Comparison of ENCODE assay signal across 8 cellular contexts in genomic region chr7:29194206-29194593, GRCh38. TPM values are rescaled to one million over a fixed set of nuclear protein-coding genes. Genes with fewer than 3 reads are reported as not detected.
A peak's percentile ranks its signal among the peaks of the same experiment; 100 is the strongest.
DNase-seq lines count a peak whose midpoint lies in the region; ATAC-seq and TF ChIP-seq lines count a peak whose summit lies in the region.

No MANE protein-coding gene starts in this region.

- H3K36me3 Mint-ChIP-seq in endothelial cell (ENCODE audit: low read depth, unreplicated experiment) = no peaks in the 10 kb centered on the region
- no peaks in the 10 kb centered on the region for H3K36me3 Mint-ChIP-seq in naive thymus-derived CD4-positive, alpha-beta T cell

- H3K4me1 Mint-ChIP-seq in endothelial cell (ENCODE audit: unreplicated experiment) = peaks cover 10% of the 10 kb centered on the region
- H3K4me1 Mint-ChIP-seq in naive thymus-derived CD4-positive, alpha-beta T cell = peaks cover 9 to 31% (median 17%) of the 10 kb centered on the region in 7 donors

- H3K27me3 Mint-ChIP-seq in endothelial cell (ENCODE audit: unreplicated experiment) = peaks cover 12% of the 10 kb centered on the region
- peaks cover 45 to 78% (median 53%) of the 10 kb centered on the region in 5 donors for H3K27me3 Mint-ChIP-seq in naive thymus-derived CD4-positive, alpha-beta T cell

- DNase-seq in NT2/D1 (ENCODE audit: low read depth, low spot score) (no peak), endothelial cell (ENCODE audit: low spot score) (peak; percentile 35), glomerular visceral epithelial cell (ENCODE audit: extremely low spot score) (no peak)
- DNase-seq in naive thymus-derived CD4-positive, alpha-beta T cell = no peak

- POLR2A ChIA-PET in naive thymus-derived CD4-positive, alpha-beta T cell (lab: Charles Lee) = no interaction called here

- peak; percentile 6 for ATAC-seq in GM18867 (IDR thresholded peaks at IDR 0.05; ENCODE audit: unreplicated experiment)
- no peak for ATAC-seq in naive thymus-derived CD4-positive, alpha-beta T cell
- no peak for ATAC-seq in HG03565 (IDR thresholded peaks at IDR 0.05; ENCODE audit: unreplicated experiment)
- ATAC-seq in HG03460 (IDR thresholded peaks at IDR 0.05; ENCODE audit: unreplicated experiment) = no peak
- no peak for ATAC-seq in GM19463 (IDR thresholded peaks at IDR 0.05; ENCODE audit: unreplicated experiment)

- peaks cover 70% of the 10 kb centered on the region for H3K27me3 ChIP-seq in NT2/D1 (ENCODE audit: insufficient read depth, insufficient read length)
- H3K27me3 ChIP-seq in naive thymus-derived CD4-positive, alpha-beta T cell (ENCODE audit: control insufficient read depth in 2 of 2, insufficient read depth in 2 of 2, low read length in 2 of 2) = no peaks in the 10 kb centered on the region

- H3K4me3 Mint-ChIP-seq in endothelial cell (ENCODE audit: unreplicated experiment) = peak overlapping the region; percentile 86
- H3K4me3 Mint-ChIP-seq in naive thymus-derived CD4-positive, alpha-beta T cell = peak overlapping the region in 8 of 10 donors; percentile 56 to 90 (median 75)

- no peaks in the 10 kb centered on the region for H3K9me3 Mint-ChIP-seq in endothelial cell (ENCODE audit: unreplicated experiment)
- no peaks in the 10 kb centered on the region for H3K9me3 Mint-ChIP-seq in naive thymus-derived CD4-positive, alpha-beta T cell

- intact Hi-C loops in naive thymus-derived CD4-positive, alpha-beta T cell (cut with micrococcal nuclease) = loop anchor here (2.0 to 10.0 kb wide), 4 partner anchors 141 to 272 kb away; no protein-coding TSS in a partner anchor

- peak overlapping the region; percentile 80 for H3K9ac ChIP-seq in NT2/D1 (ENCODE audit: insufficient read length, low read depth)

- H3K36me3 ChIP-seq in NT2/D1 (ENCODE audit: insufficient read depth, insufficient read length, low read length) = no peaks in the 10 kb centered on the region
- no peaks in the 10 kb centered on the region for H3K36me3 ChIP-seq in naive thymus-derived CD4-positive, alpha-beta T cell (ENCODE audit: control insufficient read depth in 2 of 3, insufficient read depth in 3 of 3, low read length in 3 of 3)

- no peak for TF ChIP-seq CTCF in endothelial cell (IDR thresholded peaks at IDR 0.05; ENCODE audit: unreplicated experiment)

- H3K27ac Mint-ChIP-seq in endothelial cell (ENCODE audit: unreplicated experiment) = no peak overlapping the region
- no peak overlapping the region for H3K27ac Mint-ChIP-seq in naive thymus-derived CD4-positive, alpha-beta T cell

- CTCF ChIA-PET in naive thymus-derived CD4-positive, alpha-beta T cell (lab: Charles Lee) = interaction anchor here (0.7 kb wide), 1 partner anchor 9 kb away, joined by 3 read pairs; no protein-coding TSS in a partner anchor

- no peaks in the 10 kb centered on the region for H3K4me1 ChIP-seq in NT2/D1 (ENCODE audit: insufficient read depth, insufficient read length)
- H3K4me1 ChIP-seq in naive thymus-derived CD4-positive, alpha-beta T cell (ENCODE audit: control insufficient read depth in 2 of 2, insufficient read depth in 2 of 2, low read length in 2 of 2) = peaks cover 0 to 26% of the 10 kb centered on the region in 2 donors

- H3K9me3 ChIP-seq in NT2/D1 (ENCODE audit: insufficient read depth, low read length) = no peaks in the 10 kb centered on the region
- no peaks in the 10 kb centered on the region for H3K9me3 ChIP-seq in naive thymus-derived CD4-positive, alpha-beta T cell (ENCODE audit: control insufficient read depth in 2 of 3, low read length in 3 of 3)

- peak overlapping the region; percentile 65 for H3K4me3 ChIP-seq in NT2/D1 (ENCODE audit: insufficient read length, low read depth)
- peak overlapping the region; percentile 40 for H3K4me3 ChIP-seq in naive thymus-derived CD4-positive, alpha-beta T cell (ENCODE audit: low read length)

- no peak overlapping the region for H3K27ac ChIP-seq in naive thymus-derived CD4-positive, alpha-beta T cell (ENCODE audit: low read depth, low read length)

RNA-seq across cellular contexts. Expression of gene CHN2, which starts 0.4 kb away (rescaled TPM):
- 3.4 TPM for total RNA-seq in endothelial cell (ENCODE audit: unreplicated experiment)
- 10 to 100 TPM in 1 of 5 experiments, 1 to 10 TPM in 2, under 1 TPM in 2; 0.34 to 28.1 (median 1.8) TPM for total RNA-seq in naive thymus-derived CD4-positive, alpha-beta T cell
- under 1 TPM; 0.47 to 0.98 TPM for polyA plus RNA-seq in naive thymus-derived CD4-positive, alpha-beta T cell

RNA-seq across cellular contexts. Expression of gene CPVL, which starts 47.9 kb away (rescaled TPM):
- total RNA-seq in endothelial cell (ENCODE audit: unreplicated experiment) = 21.8 TPM
- total RNA-seq in naive thymus-derived CD4-positive, alpha-beta T cell = 10 to 100 TPM in 2 of 5 experiments, 1 to 10 TPM in 2, under 1 TPM in 1; 0.48 to 88.3 (median 3.2) TPM
- under 1 TPM; 0.32 to 0.78 TPM for polyA plus RNA-seq in naive thymus-derived CD4-positive, alpha-beta T cell
